In genomic region chr17:33125552-33125950, GRCh38 we compare ENCODE assay signal across 32 cellular contexts.
"Had no signal": no experiment of that assay in that cellular context is flagged by ENCODE, and none has a peak within 500 bp of the region (broad histone marks: within the 10 kb centered on the region; RNA-seq: fewer than 3 reads in every experiment).

No MANE protein-coding gene starts in this region.

- H3K4me2 ChIP-seq: PC-9 had no signal

- DNase-seq: activated B cell treated with CpG ODN at 0.5 μM for 24 hours; activated CD4-positive, alpha-beta memory T cell treated with anti-CD3 and anti-CD28 coated beads for 36 hours; activated CD4-positive, alpha-beta T cell treated with anti-CD3 and anti-CD28 coated beads for 4 hours; activated CD4-positive, alpha-beta T cell treated with anti-CD3 and anti-CD28 coated beads, Interleukin-2, amount 50 U/mL, for 1 hour; activated CD4-positive, CD25-positive, alpha-beta regulatory T cell treated with anti-CD3 and anti-CD28 coated beads, Interleukin-2, amount 50 U/mL, for 72 hours; activated CD8-positive, alpha-beta memory T cell treated with anti-CD3 and anti-CD28 coated beads, Interleukin-2, amount 50 U/mL, for 4 hours; activated naive CD4-positive, alpha-beta T cell treated with Interleukin-2 at 50 U/mL for 16 hours; activated naive CD8-positive, alpha-beta T cell treated with anti-CD3 and anti-CD28 coated beads, Interleukin-2, amount 10 ng/mL, durations not matched to agents 7 days and 5 days; activated T-cell treated with anti-CD3 and anti-CD28 coated beads, Interleukin-2, amount 50 U/mL, for 48 hours; amygdala; colonic mucosa; NCI-H1105 treated with DMSO at 0.1 percent for 48 hours; NCI-H1436; NCI-H1694; NCI-H2029 treated with DMSO at 0.1 percent for 48 hours; NCI-H2107; NCI-H2171; NCI-H446 treated with DMSO at 0.1 percent for 48 hours; NCI-H524; NCI-H69; NCI-H82; NK-92 treated with Interleukin-12 subunit alpha and Interleukin-12 subunit beta, amount 100 ng/mL, for 24 hours; SIG-M5; SW 1271; T-helper 1 cell; T-helper 2 cell; T-helper 9 cell had no signal

- H3K9me3 ChIP-seq: ascending aorta, colonic mucosa had no signal

- H3K4me1 ChIP-seq: ascending aorta, colonic mucosa had no signal

- H3K36me3 ChIP-seq: ascending aorta, cardiac muscle cell, colonic mucosa had no signal

- H3K4me3 ChIP-seq: ascending aorta, cardiac muscle cell, colonic mucosa, PC-9 had no signal

- H3K27ac ChIP-seq: ascending aorta, cardiac muscle cell, colonic mucosa, PC-9, VCaP had no signal

- H2AFZ ChIP-seq: PC-9 had no signal

- H3K27me3 ChIP-seq: ascending aorta, cardiac muscle cell, colonic mucosa had no signal

- ATAC-seq: Right ventricle myocardium inferior had no signal
